8 cellular contexts compared by ENCODE assay signal in genomic region chr22:46013460-46014416, GRCh38. TPM values are rescaled to one million over a fixed set of nuclear protein-coding genes. Genes with fewer than 3 reads are reported as not detected.
DNase-seq lines count a peak whose midpoint lies in the region; ATAC-seq, FAIRE-seq and TF ChIP-seq lines count a peak whose summit lies in the region.

No MANE protein-coding gene starts in this region.

- peak overlapping the region; percentile 64 for H3K4me3 ChIP-seq in WERI-Rb-1 (ENCODE audit: low read depth, low read length)
- H3K4me3 ChIP-seq in breast epithelium = peak overlapping the region; percentile 57 to 78 (median 68)
- H3K4me3 ChIP-seq in small intestine (ENCODE audit: low read depth in 1 of 2, low read length in 2 of 2) = peak overlapping the region; percentile 71 to 76

- peak; percentile 12 for TF ChIP-seq POLR2A in breast epithelium (IDR thresholded peaks at IDR 0.05)

- H3K27ac ChIP-seq in WERI-Rb-1 = peak overlapping the region; percentile 87
- peak overlapping the region; percentile 98 to 99 for H3K27ac ChIP-seq in breast epithelium
- H3K27ac ChIP-seq in small intestine (ENCODE audit: low read depth in 1 of 2, low read length in 1 of 2) = peak overlapping the region; percentile 97 to 100

- ATAC-seq in HG02970 (IDR thresholded peaks at IDR 0.05; ENCODE audit: low FRiP score, unreplicated experiment) = peak; percentile 64

- H3K27me3 ChIP-seq in WERI-Rb-1 (ENCODE audit: insufficient read depth, low read depth, severe bottlenecking) (no peaks in the 10 kb centered on the region), breast epithelium (no peaks in the 10 kb centered on the region), small intestine (ENCODE audit: control insufficient read depth in 2 of 2, insufficient read depth in 2 of 2, low read length in 2 of 2) (no peaks in the 10 kb centered on the region)

- peak; percentile 15 for DNase-seq in NCI-H1092 (lab: John Stamatoyannopoulos, UW)
- no peak for DNase-seq in NCI-H1092 treated with DMSO at 0.1 percent for 48 hours (lab: John Stamatoyannopoulos, UW)
- peak; percentile 48 for DNase-seq in NCI-H2107 treated with DMSO at 0.1 percent for 48 hours (lab: John Stamatoyannopoulos, UW; ENCODE audit: unreplicated experiment)
- peak; percentile 93 for DNase-seq in WERI-Rb-1
- DNase-seq in breast epithelium (ENCODE audit: low spot score in 2 of 2) = peak; percentile 91 to 97
- peak; percentile 92 for DNase-seq in iPS-NIHi7 (ENCODE audit: extremely low spot score)
- DNase-seq in small intestine = peak; percentile 97

- TF ChIP-seq CTCF in WERI-Rb-1 (IDR thresholded peaks at IDR 0.05; ENCODE audit: low read depth, low read length) = peak; percentile 85
- peak; percentile 70 to 86 (median 79) for TF ChIP-seq CTCF in breast epithelium (IDR thresholded peaks at IDR 0.05)

- 0 to 1% (median 1%) methylated on average over 49 to 56 of the region's 56 CpGs for WGBS in small intestine, 3 donors

- FAIRE-seq in small intestine (lab: Jason Lieb, UNC) = no peak

- H3K9me3 ChIP-seq in WERI-Rb-1 (ENCODE audit: severe bottlenecking) = peaks cover 5% of the 10 kb centered on the region
- H3K9me3 ChIP-seq in breast epithelium = peaks cover 0 to 5% of the 10 kb centered on the region in 2 donors
- no peaks in the 10 kb centered on the region for H3K9me3 ChIP-seq in small intestine (ENCODE audit: control insufficient read depth, low read depth)

- H3K36me3 ChIP-seq in WERI-Rb-1 (no peaks in the 10 kb centered on the region), breast epithelium (no peaks in the 10 kb centered on the region), small intestine (ENCODE audit: control insufficient read depth in 2 of 2, insufficient read depth in 2 of 2, low read length in 2 of 2) (no peaks in the 10 kb centered on the region)

- H3K4me1 ChIP-seq in breast epithelium (peaks cover 5 to 8% of the 10 kb centered on the region in 2 donors), small intestine (ENCODE audit: control insufficient read depth in 2 of 2, insufficient read depth in 1 of 2, low read depth in 1 of 2, low read length in 1 of 2) (peaks cover 0 to 7% of the 10 kb centered on the region in 2 donors)

- intact Hi-C loops in breast epithelium (cut with DNase I; ENCODE audit: low total_unique reads) = no loop called here

RNA-seq across cellular contexts. Expression of gene WNT7B, which starts 36.8 kb away (rescaled TPM):
- 1 to 10 TPM in 2 of 3 donors, not detected in 1; 2.2 to 2.9 TPM for total RNA-seq in breast epithelium
- under 1 TPM in 2 of 3 donors, not detected in 1; 0.03 to 0.22 TPM for polyA plus RNA-seq in small intestine
